Comparison of ENCODE assay signal across 8 cellular contexts in genomic region chr11:119106564-119107537, GRCh38. TPM values are rescaled to one million over a fixed set of nuclear protein-coding genes. Genes with fewer than 3 reads are reported as not detected.
A peak's percentile ranks its signal among the peaks of the same experiment; 100 is the strongest.
DNase-seq lines count a peak whose midpoint lies in the region; ATAC-seq and TF ChIP-seq lines count a peak whose summit lies in the region.

C2CD2L (plus strand) TSS chr11:119107344; CDS start chr11:119107742, 398 bp downstream.

- ATAC-seq in GM21423 (IDR thresholded peaks at IDR 0.05; ENCODE audit: unreplicated experiment) (peak; percentile 69), mucosa of descending colon (peak; percentile 88)

- peak within 1 kb of the TSS; percentile 93 for H3K4me3 ChIP-seq in OCI-LY7 (ENCODE audit: low read depth, low read length, poor library complexity, severe bottlenecking)
- peak within 1 kb of the TSS; percentile 69 for H3K4me3 ChIP-seq in epithelial cell of esophagus (ENCODE audit: low read length)
- peak within 1 kb of the TSS; percentile 77 for H3K4me3 ChIP-seq in mucosa of descending colon

- H3K36me3 ChIP-seq in OCI-LY7 (ENCODE audit: insufficient read depth, low read length): peaks cover 7% of the 10 kb centered on the region; the same call in 1 of the 2 replicates
- H3K36me3 ChIP-seq in mucosa of descending colon (ENCODE audit: low read depth): no peaks in the 10 kb centered on the region

- no peaks in the 10 kb centered on the region for H4K20me1 ChIP-seq in OCI-LY7 (ENCODE audit: insufficient read depth, low read length)

- peaks cover 6% of the 10 kb centered on the region; the same call in 1 of the 2 replicates for H3K79me2 ChIP-seq in OCI-LY7 (ENCODE audit: insufficient read depth, low read depth, low read length)

- no peak for TF ChIP-seq CTCF in OCI-LY7 (conservative IDR thresholded peaks at IDR 0.05; ENCODE audit: low read length)
- no peak for TF ChIP-seq CTCF in epithelial cell of esophagus (IDR thresholded peaks at IDR 0.05; ENCODE audit: insufficient read depth, low read depth, low read length, missing control alignments)
- no peak for TF ChIP-seq CTCF in mucosa of descending colon (IDR thresholded peaks at IDR 0.05)

- H3K9me2 ChIP-seq in OCI-LY7 (ENCODE audit: insufficient read depth, low read length): no peaks in the 10 kb centered on the region

- DNase-seq in Caki2 (ENCODE audit: low read depth) (peak; percentile 73), HuH-7.5 (ENCODE audit: low spot score) (peak; percentile 80), OCI-LY7 (ENCODE audit: low spot score) (peak; percentile 92), epithelial cell of esophagus (ENCODE audit: low read depth) (peak; percentile 95), mucosa of descending colon (peak; percentile 93 to 95 (median 95))
- peak; percentile 92 for DNase-seq in activated CD8-positive, alpha-beta memory T cell treated with anti-CD3 and anti-CD28 coated beads, Interleukin-2, amount 50 U/mL, for 48 hours
- peak; percentile 85 to 86 for DNase-seq in stimulated activated CD8-positive, alpha-beta memory T cell treated with anti-CD3 and anti-CD28 coated beads, Interleukin-2, amount 100 ng/mL, for 48 hours (ENCODE audit: low read depth in 2 of 2)

- TSS peak; percentile 71 for BruUV-seq in OCI-LY7 (replicated peaks; lab: Mats Ljungman, UMichigan)

- H3K27ac ChIP-seq in OCI-LY7 (ENCODE audit: low read depth, low read length, poor library complexity, severe bottlenecking): peak within 1 kb of the TSS; percentile 52

- intact Hi-C loops in OCI-LY7 (cut with micrococcal nuclease; ENCODE audit: unreplicated experiment): no loop called here
- intact Hi-C loops in mucosa of descending colon (cut with DNase I, micrococcal nuclease): no loop called here

- peak within 1 kb of the TSS; percentile 79 for H2AFZ ChIP-seq in OCI-LY7 (ENCODE audit: low read length)

- in situ Hi-C loops in Caki2 (cut with HindIII; ENCODE audit: low pct_unique_long_range_greater_than_20kb, low sequenced_read_pairs): loop anchor here (25.0 kb wide), 1 partner anchor 205 kb away; the partner anchor contains the start of gene MCAM

- H3K4me2 ChIP-seq in OCI-LY7 (ENCODE audit: low read length): peak within 1 kb of the TSS; percentile 99

- POLR2A ChIA-PET in OCI-LY7 (lab: Charles Lee): interaction anchor here (0.6 to 4.0 kb wide), 17 partner anchors 9 to 255 kb away, joined by 3 to 41 read pairs (median 3); partner anchors contain the start of genes HINFP and HMBS

- H3K9me3 ChIP-seq in OCI-LY7 (ENCODE audit: low read length) (no peaks in the 10 kb centered on the region), mucosa of descending colon (no peaks in the 10 kb centered on the region)

- H3K4me1 ChIP-seq in OCI-LY7 (ENCODE audit: insufficient read depth, low read length, poor library complexity, severe bottlenecking) (peaks cover 31% of the 10 kb centered on the region), mucosa of descending colon (ENCODE audit: low read depth) (peaks cover 27% of the 10 kb centered on the region)

- CTCF ChIA-PET in OCI-LY7 (lab: Charles Lee; ENCODE audit: unreplicated experiment): interaction anchor here (0.5 to 1.0 kb wide), 6 partner anchors 9 to 254 kb away, joined by 3 to 5 read pairs (median 3); no protein-coding TSS in a partner anchor

RNA-seq across cellular contexts. Expression of gene C2CD2L, which starts in this region (rescaled TPM):
- 2.5 and 3.2 TPM in 2 replicates for total RNA-seq in Caki2 (2014; rRNA removed; shearing (Covaris generic); ENCODE audit: low replicate concordance)
- 6.5 and 10.6 TPM in 2 replicates for total RNA-seq in OCI-LY7 (2014; rRNA removed; shearing (Covaris generic))
- total RNA-seq in OCI-LY7 (2022): 19.0 and 19.9 TPM in 2 replicates
- total RNA-seq in mucosa of descending colon: 10 to 100 TPM; 25.8 to 47.1 (median 36.1) TPM

Comparison
In these comparisons a context has a peak if more than half of its experiments do, and no peak if none do; other contexts are left out.
1. Peak in every context shown above with its lines: DNase-seq, ATAC-seq, H3K4me3 ChIP-seq and H3K27ac ChIP-seq.